In the genomic region with DNA sequence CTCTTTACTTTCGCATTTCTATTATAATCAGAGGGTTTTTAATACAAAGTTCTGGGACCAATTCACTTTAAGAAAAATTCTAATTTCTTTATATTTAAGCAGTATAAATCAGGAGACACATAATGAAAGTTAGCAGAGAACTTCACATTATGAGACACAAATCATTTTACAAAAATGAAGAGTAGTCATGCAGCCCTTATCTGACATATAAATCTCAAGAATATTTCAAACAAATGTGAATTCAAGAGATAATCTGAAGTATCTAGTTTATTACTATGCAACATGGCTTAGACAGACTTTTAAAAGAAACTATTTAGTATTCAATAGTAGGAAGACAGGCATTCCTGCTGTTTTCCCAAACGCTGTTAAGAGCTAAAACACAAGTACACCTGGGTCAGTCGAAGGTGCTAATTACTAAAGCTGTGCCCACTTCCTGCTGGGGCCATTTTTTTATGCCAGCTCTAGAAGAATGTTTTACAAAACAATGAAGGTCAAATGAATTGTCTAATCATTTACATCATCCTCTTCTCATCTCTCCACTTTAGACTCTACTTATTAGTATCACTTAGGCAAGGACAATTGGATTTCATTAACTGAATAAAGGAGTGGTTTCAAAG, we compare ENCODE assay signal across 22 cellular contexts. TPM values are rescaled to one million over a fixed set of nuclear protein-coding genes. Genes with fewer than 3 reads are reported as not detected.
DNase-seq lines count a peak whose midpoint lies in the region; ATAC-seq, FAIRE-seq and TF ChIP-seq lines count a peak whose summit lies in the region.
"Had no signal": no experiment of that assay in that cellular context is flagged by ENCODE, and none has a peak within 500 bp of the region (broad histone marks: within the 10 kb centered on the region; RNA-seq: fewer than 3 reads in every experiment).

No MANE protein-coding gene starts in this region.

- H3K27ac Mint-ChIP-seq in GM23338 (peak overlapping the region; percentile 60), HFFc6 (peak overlapping the region; percentile 4; the same call in 1 of the 2 replicates), WTC11 (peak overlapping the region; percentile 60)
- H3K27ac Mint-ChIP-seq: CD4-positive, alpha-beta memory T cell had no signal

- no peaks in the 10 kb centered on the region for H3K9me2 ChIP-seq in GM23338 (ENCODE audit: insufficient read depth)

- no peak overlapping the region for H3K4me3 Mint-ChIP-seq in GM23338
- H3K4me3 Mint-ChIP-seq in HFFc6, result no peak overlapping the region
- H3K4me3 Mint-ChIP-seq in WTC11, result no peak overlapping the region

- H4K20me1 ChIP-seq in GM23338 (replicated peaks; ENCODE audit: insufficient read depth), result no peaks in the 10 kb centered on the region; the same call in 1 of the 2 replicates
- no peaks in the 10 kb centered on the region for H4K20me1 ChIP-seq in keratinocyte (ENCODE audit: control insufficient read depth, extremely low read depth, insufficient read depth, low read length)

- H3F3A ChIP-seq in GM23338 (replicated peaks; ENCODE audit: low read depth), result no peaks in the 10 kb centered on the region

- H3K27me3 Mint-ChIP-seq in GM23338 (ENCODE audit: insufficient read depth, low read depth, poor library complexity) (no peaks in the 10 kb centered on the region), HFFc6 (ENCODE audit: insufficient read depth) (no peaks in the 10 kb centered on the region; the same call in 1 of the 2 replicates), WTC11 (ENCODE audit: low read depth) (no peaks in the 10 kb centered on the region)
- H3K27me3 Mint-ChIP-seq: CD4-positive, alpha-beta memory T cell had no signal

- H3K9me3 Mint-ChIP-seq in GM23338, result no peaks in the 10 kb centered on the region
- H3K9me3 Mint-ChIP-seq in HFFc6, result no peaks in the 10 kb centered on the region
- H3K9me3 Mint-ChIP-seq in WTC11, result no peaks in the 10 kb centered on the region
- H3K9me3 Mint-ChIP-seq: CD4-positive, alpha-beta memory T cell had no signal

- peak; percentile 22 for DNase-seq in GM23338 (ENCODE audit: low spot score)
- DNase-seq in HFFc6, result no peak
- DNase-seq in WTC11 (ENCODE audit: low spot score), result no peak
- no peak for DNase-seq in keratinocyte (ENCODE audit: low read depth, low spot score)
- DNase-seq in pons (ENCODE audit: low spot score), result no peak
- no peak for DNase-seq in NCI-H524 treated with DMSO at 0.1 percent for 48 hours (lab: John Stamatoyannopoulos, UW)
- no peak for DNase-seq in foreskin melanocyte
- DNase-seq: CD4-positive, alpha-beta memory T cell; DND-41; IMR-90; NCI-H1105; NCI-H146; NCI-H2029; NCI-H2227 treated with DMSO at 0.1 percent for 48 hours; NCI-H510A treated with DMSO at 0.1 percent for 48 hours; PC-9; RPMI8226; SHP77 had no signal

- H3K9ac ChIP-seq in keratinocyte (ENCODE audit: control insufficient read depth, extremely low read depth, insufficient read depth, low read length), result no peak overlapping the region
- H3K9ac ChIP-seq: BLaER1 treated with 17β-estradiol and CSF1 and Interleukin-3, amounts not matched to agents 10 nM and 100 nM had no signal

- H3K27me3 ChIP-seq in GM23338 (ENCODE audit: insufficient read depth), result no peaks in the 10 kb centered on the region
- H3K27me3 ChIP-seq in keratinocyte (ENCODE audit: control insufficient read depth, extremely low read depth, insufficient read depth, low read length), result no peaks in the 10 kb centered on the region
- H3K27me3 ChIP-seq: BLaER1 treated with 17β-estradiol and CSF1 and Interleukin-3, amounts not matched to agents 10 nM and 100 nM had no signal

- dilution Hi-C loops in keratinocyte (cut with MboI; ENCODE audit: extremely low pct_ligation_motif_present, low sequenced_read_pairs), result no loop called here

- H3K27ac ChIP-seq in GM23338 (ENCODE audit: low read depth) (peak overlapping the region; percentile 53; the same call in 1 of the 2 replicates), keratinocyte (ENCODE audit: control insufficient read depth, insufficient read depth, low read length) (no peak overlapping the region)
- H3K27ac ChIP-seq: BLaER1 treated with 17β-estradiol and CSF1 and Interleukin-3, amounts not matched to agents 10 nM and 100 nM; PC-9; SK-N-MC had no signal

- peaks cover 9% of the 10 kb centered on the region; the same call in 1 of the 2 replicates for H3K4me1 ChIP-seq in GM23338 (ENCODE audit: insufficient read depth)
- peaks cover 4% of the 10 kb centered on the region for H3K4me1 ChIP-seq in keratinocyte (ENCODE audit: control insufficient read depth, extremely low read depth, insufficient read depth, low read length)
- H3K4me1 ChIP-seq: BLaER1 treated with 17β-estradiol and CSF1 and Interleukin-3, amounts not matched to agents 10 nM and 100 nM; HAP-1 had no signal

- H3K36me3 Mint-ChIP-seq in GM23338 (ENCODE audit: low read depth) (peaks cover 41% of the 10 kb centered on the region), HFFc6 (ENCODE audit: low read depth) (peaks cover 37% of the 10 kb centered on the region), WTC11 (peaks cover 44% of the 10 kb centered on the region)

- ATAC-seq in GM23338 (no peak), WTC11 (peak; percentile 64; the same call in 1 of the 2 replicates)
- ATAC-seq: GM12878 had no signal

- H3K36me3 ChIP-seq in GM23338 (ENCODE audit: insufficient read depth), result peaks cover 31% of the 10 kb centered on the region
- H3K36me3 ChIP-seq in keratinocyte (ENCODE audit: control insufficient read depth in 2 of 2, extremely low read depth in 1 of 2, insufficient read depth in 2 of 2, low read length in 2 of 2), result peaks cover 2 to 8% of the 10 kb centered on the region in 2 experiments

- TF ChIP-seq CTCF in GM23338 (conservative IDR thresholded peaks at IDR 0.05; ENCODE audit: low read depth in 2 of 2) (no peak), HFFc6 (IDR thresholded peaks at IDR 0.05) (no peak), WTC11 (IDR thresholded peaks at IDR 0.05) (no peak), keratinocyte (optimal IDR thresholded peaks at IDR 0.05 in 1 of 3, IDR thresholded peaks at IDR 0.05 in 1 of 3, conservative IDR thresholded peaks at IDR 0.05 in 1 of 3; ENCODE audit: extremely low read depth in 1 of 3, insufficient read depth in 2 of 3, low read length in 3 of 3) (no peak)

- H3K4me3 ChIP-seq in GM23338 (no peak overlapping the region), keratinocyte (ENCODE audit: control insufficient read depth in 2 of 3, extremely low read depth in 1 of 3, insufficient read depth in 2 of 3, low read depth in 1 of 3, low read length in 3 of 3) (no peak overlapping the region)
- H3K4me3 ChIP-seq: BLaER1 treated with 17β-estradiol and CSF1 and Interleukin-3, amounts not matched to agents 10 nM and 100 nM; GM12878; HAP-1; PC-9; SK-N-MC had no signal

- POLR2A ChIA-PET in WTC11 (lab: Charles Lee), result no interaction called here

- H2AFZ ChIP-seq in GM23338 (no peak overlapping the region), keratinocyte (ENCODE audit: control insufficient read depth, low read length) (no peak overlapping the region)
- H2AFZ ChIP-seq: PC-9 had no signal

- peak overlapping the region; percentile 48 for H3K4me2 ChIP-seq in GM23338
- no peak overlapping the region for H3K4me2 ChIP-seq in keratinocyte (ENCODE audit: control insufficient read depth, extremely low read depth, insufficient read depth, low read depth, low read length)
- H3K4me2 ChIP-seq: BLaER1 treated with 17β-estradiol and CSF1 and Interleukin-3, amounts not matched to agents 10 nM and 100 nM; PC-9 had no signal

- H3K79me2 ChIP-seq in GM23338 (replicated peaks; ENCODE audit: insufficient read depth) (no peaks in the 10 kb centered on the region), keratinocyte (ENCODE audit: control insufficient read depth, insufficient read depth, low read length) (no peaks in the 10 kb centered on the region)

- H3K9me3 ChIP-seq in keratinocyte (ENCODE audit: control insufficient read depth, low read depth, low read length), result no peaks in the 10 kb centered on the region
- H3K9me3 ChIP-seq: BLaER1 treated with 17β-estradiol and CSF1 and Interleukin-3, amounts not matched to agents 10 nM and 100 nM; HAP-1 had no signal

- CTCF ChIA-PET in WTC11 (lab: Charles Lee), result interaction anchor here (1.1 kb wide), 1 partner anchor 68 kb away, joined by 5 read pairs; no protein-coding TSS in a partner anchor

- peaks cover 17% of the 10 kb centered on the region; the same call in 2 of the 3 replicates for H3K4me1 Mint-ChIP-seq in GM23338
- H3K4me1 Mint-ChIP-seq in HFFc6 (ENCODE audit: low read depth), result peaks cover 34% of the 10 kb centered on the region
- H3K4me1 Mint-ChIP-seq in WTC11, result peaks cover 19% of the 10 kb centered on the region

- H3K9me1 ChIP-seq in keratinocyte (ENCODE audit: control insufficient read depth, extremely low read depth, insufficient read depth, low read length), result no peaks in the 10 kb centered on the region

- FAIRE-seq in keratinocyte (lab: Jason Lieb, UNC), result peak; percentile 9
- FAIRE-seq: GM12878 had no signal

TF ChIP-seq in WTC11, 78 proteins besides CTCF, POLR2A, EP300 and RAD21 (continues in another document):
- TF ChIP-seq, protein P1, sequence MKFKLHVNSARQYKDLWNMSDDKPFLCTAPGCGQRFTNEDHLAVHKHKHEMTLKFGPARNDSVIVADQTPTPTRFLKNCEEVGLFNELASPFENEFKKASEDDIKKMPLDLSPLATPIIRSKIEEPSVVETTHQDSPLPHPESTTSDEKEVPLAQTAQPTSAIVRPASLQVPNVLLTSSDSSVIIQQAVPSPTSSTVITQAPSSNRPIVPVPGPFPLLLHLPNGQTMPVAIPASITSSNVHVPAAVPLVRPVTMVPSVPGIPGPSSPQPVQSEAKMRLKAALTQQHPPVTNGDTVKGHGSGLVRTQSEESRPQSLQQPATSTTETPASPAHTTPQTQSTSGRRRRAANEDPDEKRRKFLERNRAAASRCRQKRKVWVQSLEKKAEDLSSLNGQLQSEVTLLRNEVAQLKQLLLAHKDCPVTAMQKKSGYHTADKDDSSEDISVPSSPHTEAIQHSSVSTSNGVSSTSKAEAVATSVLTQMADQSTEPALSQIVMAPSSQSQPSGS (CRISPR knock-in tag; IDR thresholded peaks at IDR 0.05; ENCODE audit: borderline replicate concordance, low read depth), result no peak
- no peak for TF ChIP-seq MYBL2 (CRISPR knock-in tag; IDR thresholded peaks at IDR 0.05)

RNA-seq across cellular contexts. Expression of a gene that starts 40.2 kb away (rescaled TPM):
- 31.5 and 36.0 TPM in 2 replicates for total RNA-seq in GM23338 (2014; rRNA removed; shearing (Covaris generic))
- polyA plus RNA-seq in GM23338 (2016; fragmentation: Nextera tagmentation; extraction: Ambion mirVana), result 29.0 and 38.3 TPM in 2 replicates
- total RNA-seq in HFFc6 (2021; fragmentation: NEBNext Ultra II Directional; extraction: Animal tissue kit (Norgen Biotek cat#: 25700)), result 10 to 100 TPM; 15.5 to 19.2 (median 16.8) TPM
- 27.5 to 28.7 TPM (median 28.4 TPM) in 3 replicates for total RNA-seq in WTC11 (2021)
- polyA plus RNA-seq in keratinocyte, result 3.7 to 8.8 TPM (median 4.8 TPM) in 3 replicates
- 44.7 TPM for polyA plus RNA-seq in keratinocyte (2011; ENCODE audit: low read depth)
- polyA plus RNA-seq in keratinocyte (2011; cell fraction: cytosol; rRNA removed), result 3.6 and 5.8 TPM in 2 replicates
- polyA plus RNA-seq in keratinocyte (2011; cell fraction: nucleus; rRNA removed), result 7.8 and 11.0 TPM in 2 replicates
- polyA plus RNA-seq in keratinocyte (2012; ENCODE audit: low replicate concordance), result 13.2 and 18.4 TPM in 2 replicates
- 0.95 to 10.1 TPM (median 3.0 TPM) in 3 replicates for polyA minus RNA-seq in keratinocyte
- polyA minus RNA-seq in keratinocyte (2011; cell fraction: cytosol; rRNA and poly(A)+ RNA removed), result 2.5 TPM
- polyA minus RNA-seq in keratinocyte (2011; cell fraction: nucleus; rRNA and poly(A)+ RNA removed), result 4.1 and 6.8 TPM in 2 replicates

Comparison
In these comparisons a context has a peak if more than half of its experiments do, and no peak if none do; other contexts are left out.
1. H3K27ac Mint-ChIP-seq: peak in every context shown above with its lines; median percentile 60 in GM23338; 60 in WTC11; 4 in HFFc6.